ENCODE assay signal across 10 cellular contexts in genomic region chr12:53939141-53940108, GRCh38. TPM values are rescaled to one million over a fixed set of nuclear protein-coding genes. Genes with fewer than 3 reads are reported as not detected.
A peak's percentile ranks its signal among the peaks of the same experiment; 100 is the strongest.
DNase-seq lines count a peak whose midpoint lies in the region; ATAC-seq and TF ChIP-seq lines count a peak whose summit lies in the region.
"Had no signal": no experiment of that assay in that cellular context is flagged by ENCODE, and none has a peak within 500 bp of the region (broad histone marks: within the 10 kb centered on the region; RNA-seq: fewer than 3 reads in every experiment).

No MANE protein-coding gene starts in this region.

- WGBS in SK-N-SH (ENCODE audit: low lambda C conversion rate), result 9% methylated on average over 42 of the region's 91 CpGs
- WGBS in testis, 2 donors, result 3 to 4% methylated on average over 40 to 66 of the region's 91 CpGs

- TF ChIP-seq POLR2A in testis (IDR thresholded peaks at IDR 0.05), result no peak

- H3K27ac ChIP-seq in SK-N-SH (ENCODE audit: low read depth in 2 of 2, low read length in 1 of 2) (no peak overlapping the region), testis (no peak overlapping the region)

- TF ChIP-seq EP300 in SK-N-SH (IDR thresholded peaks at IDR 0.05; ENCODE audit: borderline replicate concordance in 1 of 2, low read depth in 1 of 2, low read length in 1 of 2), result no peak

- TF ChIP-seq RAD21 in SK-N-SH (IDR thresholded peaks at IDR 0.05; ENCODE audit: low read length), result no peak

- H2AFZ ChIP-seq in SK-N-SH (ENCODE audit: low read depth), result no peak overlapping the region

- CTCF ChIA-PET in SK-N-SH (lab: Yijun Ruan, JAX), result interaction anchor here (0.7 to 4.9 kb wide), 11 partner anchors 14 to 464 kb away, joined by 3 to 16 read pairs (median 3); no protein-coding TSS in a partner anchor

- POLR2A ChIA-PET in SK-N-SH (lab: Yijun Ruan, JAX), result no interaction called here

- ATAC-seq in GM21528 (IDR thresholded peaks at IDR 0.05; ENCODE audit: low FRiP score, unreplicated experiment), result no peak

- H3K36me3 ChIP-seq in SK-N-SH (replicated peaks in 1 of 2; ENCODE audit: control insufficient read depth in 1 of 2, insufficient read depth in 2 of 2, low read length in 1 of 2) (no peaks in the 10 kb centered on the region), testis (ENCODE audit: low read depth, missing control alignments) (no peaks in the 10 kb centered on the region)

- H3K4me1 ChIP-seq in SK-N-SH (ENCODE audit: control insufficient read depth in 1 of 2, insufficient read depth in 2 of 2, low read depth in 1 of 2, low read length in 1 of 2) (no peaks in the 10 kb centered on the region; a peak in 1 of 4 replicates), testis (no peaks in the 10 kb centered on the region)

- DNase-seq in NCI-H345 (lab: John Stamatoyannopoulos, UW) (peak; percentile 14), NCI-H345 treated with DMSO at 0.1 percent for 48 hours (lab: John Stamatoyannopoulos, UW; ENCODE audit: unreplicated experiment) (no peak), SK-N-SH (peak; percentile 35), iris pigment epithelial cell (ENCODE audit: low read depth) (peak; percentile 47), testis (no peak), NCI-H1092 treated with DMSO at 0.1 percent for 48 hours (lab: John Stamatoyannopoulos, UW) (no peak), superior temporal gyrus (ENCODE audit: extremely low spot score) (no peak)

- no peaks in the 10 kb centered on the region for H3K9me3 ChIP-seq in SK-N-SH
- no peaks in the 10 kb centered on the region for H3K9me3 ChIP-seq in testis

- intact Hi-C loops in testis (cut with DNase I; ENCODE audit: low total_unique reads), result no loop called here

- H3K4me2 ChIP-seq in SK-N-SH, result no peak overlapping the region

- H3K27me3 ChIP-seq in SK-N-SH (ENCODE audit: insufficient read depth) (peaks cover 98% of the 10 kb centered on the region), testis (peaks cover 12% of the 10 kb centered on the region)

- no peaks in the 10 kb centered on the region for H4K20me1 ChIP-seq in SK-N-SH (ENCODE audit: insufficient read depth)

- TF ChIP-seq CTCF in SK-N-SH (IDR thresholded peaks at IDR 0.05) (no peak), testis (IDR thresholded peaks at IDR 0.05) (no peak)

- no peaks in the 10 kb centered on the region for H3K9me2 ChIP-seq in SK-N-SH

- no peaks in the 10 kb centered on the region for H3K79me2 ChIP-seq in SK-N-SH (ENCODE audit: insufficient read depth)

- H3K9ac ChIP-seq in SK-N-SH, result no peak overlapping the region

- no peaks in the 10 kb centered on the region for H3F3A ChIP-seq in SK-N-SH (replicated peaks; ENCODE audit: insufficient read depth)

- H3K4me3 ChIP-seq in SK-N-SH (ENCODE audit: low read depth in 2 of 2, low read length in 1 of 2), result no peak overlapping the region
- peak overlapping the region; percentile 32 to 39 for H3K4me3 ChIP-seq in testis

TF ChIP-seq in SK-N-SH, 30 proteins besides CTCF, POLR2A, EP300 and RAD21:
- TF ChIP-seq TEAD4 (IDR thresholded peaks at IDR 0.05; ENCODE audit: borderline replicate concordance, insufficient read depth) (no peak), RXRA (IDR thresholded peaks at IDR 0.05; ENCODE audit: borderline replicate concordance, low read depth) (no peak), RCOR1 (IDR thresholded peaks at IDR 0.05; ENCODE audit: low read length) (no peak), MXI1 (IDR thresholded peaks at IDR 0.05; ENCODE audit: low read depth, low read length) (no peak), TAF1 (IDR thresholded peaks at IDR 0.05; ENCODE audit: borderline replicate concordance, low read depth, low read length) (no peak), POLR2AphosphoS5 (IDR thresholded peaks at IDR 0.05; ENCODE audit: low read depth, low read length) (no peak), SIN3A (IDR thresholded peaks at IDR 0.05; ENCODE audit: borderline replicate concordance, low read depth, low read length) (no peak), ZBTB33 (IDR thresholded peaks at IDR 0.05; ENCODE audit: borderline replicate concordance, low read depth) (no peak), NRF1 (IDR thresholded peaks at IDR 0.05; ENCODE audit: low read depth, low read length) (no peak)

RNA-seq across cellular contexts. Expression of gene HOXC13, which starts 0.8 kb away (rescaled TPM):
- not detected in 2 replicates for polyA plus RNA-seq in SK-N-SH (2012; rRNA removed)
- not detected in 2 replicates for polyA plus RNA-seq in SK-N-SH (2012; cell fraction: cytosol; rRNA removed)
- not detected in 2 replicates for polyA plus RNA-seq in SK-N-SH (2012; cell fraction: nucleus; rRNA removed)
- under 1 TPM; 0.63 to 0.87 TPM for total RNA-seq in testis
- 0.25 TPM for polyA plus RNA-seq in testis (ENCODE audit: insufficient read depth, low read depth, low replicate concordance)
- polyA plus RNA-seq: AG04450 had no signal

RNA-seq across cellular contexts. Expression of gene HOXC12, which starts 15.3 kb away (rescaled TPM):
- polyA plus RNA-seq in SK-N-SH (2012; rRNA removed) (not detected in 2 replicates), testis (ENCODE audit: insufficient read depth, low read depth, low replicate concordance) (not detected)
- not detected in 2 replicates for polyA plus RNA-seq in SK-N-SH (2012; cell fraction: cytosol; rRNA removed)
- not detected in 2 replicates for polyA plus RNA-seq in SK-N-SH (2012; cell fraction: nucleus; rRNA removed)
- total RNA-seq in testis, result under 1 TPM in 1 of 2 donors, not detected in 1; 0.06 TPM
- total RNA-seq: SK-MEL-5 had no signal
- polyA plus RNA-seq: AG04450 had no signal

RNA-seq across cellular contexts. Expression of gene HOXC11, which starts 33.5 kb away (rescaled TPM):
- polyA plus RNA-seq in SK-N-SH (2012; rRNA removed) (not detected in 2 replicates), testis (ENCODE audit: insufficient read depth, low read depth, low replicate concordance) (0.18 TPM)
- not detected in 2 replicates for polyA plus RNA-seq in SK-N-SH (2012; cell fraction: cytosol; rRNA removed)
- not detected in 2 replicates for polyA plus RNA-seq in SK-N-SH (2012; cell fraction: nucleus; rRNA removed)
- total RNA-seq in testis, result 1 to 10 TPM in 1 of 2 donors, under 1 TPM in 1; 0.25 to 1.1 TPM
- polyA plus RNA-seq: AG04450 had no signal

RNA-seq across cellular contexts. Expression of gene HOTAIR, which starts 35.3 kb away (rescaled TPM):
- polyA plus RNA-seq in SK-N-SH (2012; rRNA removed) (not detected in 2 replicates), testis (ENCODE audit: insufficient read depth, low read depth, low replicate concordance) (3.1 TPM)
- 0.01 TPM in 2 replicates for polyA plus RNA-seq in SK-N-SH (2012; cell fraction: cytosol; rRNA removed)
- polyA plus RNA-seq in SK-N-SH (2012; cell fraction: nucleus; rRNA removed), result not detected in 2 replicates
- 1 to 10 TPM; 3.4 to 8.6 TPM for total RNA-seq in testis
- total RNA-seq: SK-MEL-5 had no signal
- polyA plus RNA-seq: AG04450 had no signal

RNA-seq across cellular contexts. Expression of gene HOXC10, which starts 45.5 kb away (rescaled TPM):
- polyA plus RNA-seq in SK-N-SH (2012; rRNA removed), result 0.03 and 0.08 TPM in 2 replicates
- polyA plus RNA-seq in SK-N-SH (2012; cell fraction: cytosol; rRNA removed), result 0.04 TPM in 2 replicates
- not detected in 2 replicates for polyA plus RNA-seq in SK-N-SH (2012; cell fraction: nucleus; rRNA removed)
- total RNA-seq in testis, result 1 to 10 TPM; 1.4 to 2.6 TPM
- polyA plus RNA-seq in testis (ENCODE audit: insufficient read depth, low read depth, low replicate concordance), result 4.3 TPM
- polyA plus RNA-seq: AG04450 had no signal

Comparison
In these comparisons a context has a peak if more than half of its experiments do, and no peak if none do; other contexts are left out.
1. DNase-seq: peak in NCI-H345 (single experiment), SK-N-SH (single experiment) and iris pigment epithelial cell (single experiment); none in NCI-H345 treated with DMSO at 0.1 percent for 48 hours (single experiment), testis (single experiment), NCI-H1092 treated with DMSO at 0.1 percent for 48 hours (single experiment) and superior temporal gyrus (single experiment).
2. H3K4me3 ChIP-seq: peak in testis (2 of 2); none in SK-N-SH (0 of 2).